In the genomic region with DNA sequence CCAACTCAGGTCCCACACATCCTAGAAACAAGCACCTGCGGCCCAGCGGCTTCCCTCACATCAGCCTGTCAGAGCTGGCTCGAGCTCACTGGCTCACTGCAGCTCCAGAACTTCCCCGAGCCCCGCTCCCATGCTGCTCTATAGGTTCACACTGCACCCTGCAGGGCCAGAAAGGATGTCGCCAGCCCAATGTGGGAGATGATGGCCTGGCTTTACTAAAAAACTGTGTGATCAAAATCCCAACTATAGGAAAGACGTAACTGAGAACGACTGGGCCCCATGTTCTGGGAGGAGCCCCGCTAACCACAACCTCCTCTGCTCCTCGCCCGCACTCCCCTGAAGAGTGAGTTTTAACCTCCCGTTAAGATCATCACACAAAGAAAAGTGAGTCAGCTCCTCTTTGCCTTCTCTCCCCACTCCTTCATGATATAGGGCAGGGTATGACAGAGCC, we compare ENCODE assay signal across 1 cellular context.
A peak's percentile ranks its signal among the peaks of the same experiment; 100 is the strongest.
TF ChIP-seq lines count a peak whose summit lies in the region.

No MANE protein-coding gene starts in this region.

TF ChIP-seq in HepG2, 621 proteins besides CTCF, POLR2A, EP300 and RAD21:
- no peak for TF ChIP-seq ZNF792 (CRISPR knock-in tag; IDR thresholded peaks at IDR 0.05)
- TF ChIP-seq POLR2G (IDR thresholded peaks at IDR 0.05; ENCODE audit: low read depth, low read length): peak; percentile 32; the same call in 1 of the 2 replicates
- TF ChIP-seq THAP11 (CRISPR knock-in tag; IDR thresholded peaks at IDR 0.05): no peak
- no peak for TF ChIP-seq ZNF768 (CRISPR knock-in tag; IDR thresholded peaks at IDR 0.05)
- no peak for TF ChIP-seq ZNF34 (CRISPR knock-in tag; IDR thresholded peaks at IDR 0.05; ENCODE audit: borderline replicate concordance)
- 0 out of 2 replicates have a peak, but pooled peaks have one; percentile 11 for TF ChIP-seq RBFOX2 (IDR thresholded peaks at IDR 0.05; ENCODE audit: low read depth, low read length)
- TF ChIP-seq, protein P1, sequence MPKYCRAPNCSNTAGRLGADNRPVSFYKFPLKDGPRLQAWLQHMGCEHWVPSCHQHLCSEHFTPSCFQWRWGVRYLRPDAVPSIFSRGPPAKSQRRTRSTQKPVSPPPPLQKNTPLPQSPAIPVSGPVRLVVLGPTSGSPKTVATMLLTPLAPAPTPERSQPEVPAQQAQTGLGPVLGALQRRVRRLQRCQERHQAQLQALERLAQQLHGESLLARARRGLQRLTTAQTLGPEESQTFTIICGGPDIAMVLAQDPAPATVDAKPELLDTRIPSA (CRISPR knock-in tag; IDR thresholded peaks at IDR 0.05; ENCODE audit: borderline replicate concordance): no peak
